ENCODE assay signal across 1 cellular context in the genomic region with DNA sequence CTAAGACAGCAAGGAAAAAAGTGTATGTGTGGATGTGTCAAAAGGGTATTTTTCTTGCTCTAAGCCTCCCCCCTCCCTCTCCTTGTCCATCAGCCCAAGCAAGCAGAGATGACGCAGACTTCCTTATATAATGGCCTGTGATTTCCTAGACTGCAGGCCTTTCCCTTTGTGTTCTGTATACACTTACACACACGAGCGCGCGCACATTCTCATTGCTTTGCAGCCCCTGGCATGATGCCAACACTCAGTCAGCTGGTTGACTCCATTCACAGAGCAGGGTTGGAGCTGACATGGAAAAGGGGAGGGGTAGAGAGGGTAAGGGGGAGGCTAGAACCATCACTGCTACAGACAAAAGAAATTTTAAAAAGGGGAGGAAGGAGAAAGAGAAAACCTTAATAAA.
A peak's percentile ranks its signal among the peaks of the same experiment; 100 is the strongest.
TF ChIP-seq lines count a peak whose summit lies in the region.

No MANE protein-coding gene starts in this region.

TF ChIP-seq in endothelial cell of umbilical vein, 7 proteins besides CTCF, POLR2A, EP300 and RAD21 (continued from another document):
- TF ChIP-seq MYC (IDR thresholded peaks at IDR 0.05; ENCODE audit: low read depth, low read length) (no peak), FOS (IDR thresholded peaks at IDR 0.05; ENCODE audit: borderline replicate concordance, insufficient read depth, low read length) (peak; percentile 58), GATA2 (IDR thresholded peaks at IDR 0.05; ENCODE audit: insufficient read depth, insufficient read length, low read depth, low read length) (no peak), POLR2AphosphoS5 (IDR thresholded peaks at IDR 0.05; ENCODE audit: insufficient read depth, low read depth, low read length) (peak; percentile 54)
- TF ChIP-seq, protein P1, sequence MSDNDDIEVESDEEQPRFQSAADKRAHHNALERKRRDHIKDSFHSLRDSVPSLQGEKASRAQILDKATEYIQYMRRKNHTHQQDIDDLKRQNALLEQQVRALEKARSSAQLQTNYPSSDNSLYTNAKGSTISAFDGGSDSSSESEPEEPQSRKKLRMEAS (IDR thresholded peaks at IDR 0.05; ENCODE audit: insufficient read depth, insufficient read length): peak; percentile 59
